In genomic region chr19:49938662-49939061, GRCh38 we compare ENCODE assay signal across 21 cellular contexts. TPM values are rescaled to one million over a fixed set of nuclear protein-coding genes. Genes with fewer than 3 reads are reported as not detected.
DNase-seq lines count a peak whose midpoint lies in the region; ATAC-seq and TF ChIP-seq lines count a peak whose summit lies in the region.
"Had no signal": no experiment of that assay in that cellular context is flagged by ENCODE, and none has a peak within 500 bp of the region (broad histone marks: within the 10 kb centered on the region; RNA-seq: fewer than 3 reads in every experiment).

No MANE protein-coding gene starts in this region.

- no peak overlapping the region for H3K4me3 ChIP-seq in osteoblast (ENCODE audit: insufficient read depth, low read length)
- no peak overlapping the region for H3K4me3 ChIP-seq in spleen
- H3K4me3 ChIP-seq: BLaER1 had no signal

- 60 to 76% (median 71%) methylated on average over 4 of the region's 4 CpGs for WGBS in spleen, 5 donors

- H2AFZ ChIP-seq in osteoblast (ENCODE audit: low read length), result no peak overlapping the region

- no peak for ATAC-seq in GM19351 (IDR thresholded peaks at IDR 0.05; ENCODE audit: unreplicated experiment)
- no peak for ATAC-seq in GM18868 (IDR thresholded peaks at IDR 0.05; ENCODE audit: unreplicated experiment)
- no peak for ATAC-seq in HG03354 (IDR thresholded peaks at IDR 0.05; ENCODE audit: poor library complexity, severe bottlenecking, unreplicated experiment)

- H3K27ac ChIP-seq in osteoblast (ENCODE audit: low read depth, low read length) (no peak overlapping the region), spleen (no peak overlapping the region)
- H3K27ac ChIP-seq: BLaER1, GM23248, HL-60 had no signal

- no peaks in the 10 kb centered on the region for H3K9me3 ChIP-seq in osteoblast (ENCODE audit: low read depth, low read length)
- H3K9me3 ChIP-seq in spleen, result no peaks in the 10 kb centered on the region
- H3K9me3 ChIP-seq: A549, BLaER1, HAP-1 had no signal

- no peaks in the 10 kb centered on the region for H3K4me1 ChIP-seq in osteoblast (ENCODE audit: insufficient read depth, low read length)
- H3K4me1 ChIP-seq in spleen, result peaks cover 9 to 31% (median 15%) of the 10 kb centered on the region in 6 donors
- H3K4me1 ChIP-seq: BLaER1 had no signal

- no peak overlapping the region for H3K4me2 ChIP-seq in osteoblast (ENCODE audit: insufficient read depth, low read length)

- no peaks in the 10 kb centered on the region for H4K20me1 ChIP-seq in osteoblast (ENCODE audit: insufficient read depth, low read length)

- intact Hi-C loops in spleen (cut with DNase I; ENCODE audit: low total_unique reads), result loop anchor here (5.0 kb wide), 1 partner anchor 44 kb away; no protein-coding TSS in a partner anchor

- DNase-seq in amniotic epithelial cell (ENCODE audit: low read depth) (peak; percentile 45), osteoblast (ENCODE audit: insufficient read length, low spot score, missing footprints) (peak; percentile 15), spleen (peak; percentile 47), NCI-H2029 (lab: John Stamatoyannopoulos, UW) (no peak)
- DNase-seq: Calu3; CD4-positive, alpha-beta memory T cell; DND-41; EL; GM23248; KG1 had no signal

- peaks cover 11% of the 10 kb centered on the region for H3K27me3 ChIP-seq in osteoblast (ENCODE audit: insufficient read depth, low read length)
- H3K27me3 ChIP-seq in spleen (replicated peaks in 1 of 7), result peaks cover 0 to 4% (median 0%) of the 10 kb centered on the region in 7 donors
- H3K27me3 ChIP-seq: BLaER1 had no signal

- H3K79me2 ChIP-seq in osteoblast (ENCODE audit: insufficient read depth, low read length), result no peaks in the 10 kb centered on the region

- no peak for TF ChIP-seq CTCF in osteoblast (IDR thresholded peaks at IDR 0.05; ENCODE audit: extremely low read depth, low read depth, low read length)
- TF ChIP-seq CTCF in spleen (IDR thresholded peaks at IDR 0.05 in 8 of 11, conservative IDR thresholded peaks at IDR 0.05 in 3 of 11), result no peak

- H3K36me3 ChIP-seq in osteoblast (ENCODE audit: insufficient read depth, low read length) (no peaks in the 10 kb centered on the region), spleen (no peaks in the 10 kb centered on the region)
- H3K36me3 ChIP-seq: HAP-1 had no signal

- no peak for TF ChIP-seq POLR2A in spleen (IDR thresholded peaks at IDR 0.05)

RNA-seq across cellular contexts. Expression of gene NUP62, which starts 9.4 kb away (rescaled TPM):
- total RNA-seq in osteoblast (21.2 and 22.8 TPM in 2 replicates), spleen (10 to 100 TPM; 41.1 to 60.9 (median 51.4) TPM)
- polyA plus RNA-seq in spleen, result 10 to 100 TPM; 17.3 to 35.1 (median 18.4) TPM

RNA-seq across cellular contexts. Expression of gene ATF5, which starts 9.7 kb away (rescaled TPM):
- total RNA-seq in osteoblast, result 6.2 and 8.3 TPM in 2 replicates
- total RNA-seq in spleen, result 10 to 100 TPM; 10.2 to 45.8 (median 22.8) TPM
- polyA plus RNA-seq in spleen, result 10 to 100 TPM; 14.6 to 36.6 (median 16.8) TPM

RNA-seq across cellular contexts. Expression of gene SIGLEC11, which starts 22.3 kb away (rescaled TPM):
- total RNA-seq in osteoblast (under 0.01 TPM in 1 of 2 replicates, not detected in the other), spleen (10 to 100 TPM; 18.7 to 97.5 (median 42.8) TPM)
- polyA plus RNA-seq in spleen, result 10 to 100 TPM in 1 of 3 donors, 1 to 10 TPM in 2; 2.2 to 52.3 (median 7.9) TPM
- total RNA-seq: Calu3; CD4-positive, alpha-beta memory T cell; G401; GM12878; GM23248; H4 had no signal
- polyA plus RNA-seq: A549; CD4-positive, alpha-beta memory T cell; GM12878; GM23248; IgD-negative memory B cell had no signal

RNA-seq across cellular contexts. Expression of gene IL4I1, which starts 42.0 kb away (rescaled TPM):
- 0.29 and 1.4 TPM in 2 replicates for total RNA-seq in osteoblast
- total RNA-seq in spleen, result 10 to 100 TPM in 1 of 7 donors, 1 to 10 TPM in 6; 1.1 to 20.2 (median 2.8) TPM
- polyA plus RNA-seq in spleen, result 1 to 10 TPM; 3.9 to 9.3 (median 6.4) TPM
- total RNA-seq: GM23248 had no signal

Comparison
In these comparisons a context has a peak if more than half of its experiments do, and no peak if none do; other contexts are left out.
1. RNA of gene SIGLEC11, which starts 22.3 kb away (total RNA-seq): 18.7 to 97.5 TPM in spleen; under 0.01 TPM in osteoblast; every median in the first group is over 10 times any median in the second.